ENCODE assay signal across 8 cellular contexts in genomic region chr1:98045211-98046030, GRCh38.
DNase-seq lines count a peak whose midpoint lies in the region; ATAC-seq, FAIRE-seq and TF ChIP-seq lines count a peak whose summit lies in the region.

No MANE protein-coding gene starts in this region.

- CTCF ChIA-PET in A549 (lab: Yijun Ruan, JAX), result interaction anchor here (1.2 to 4.4 kb wide), 2 partner anchors 394 to 423 kb away, joined by 4 to 16 read pairs; no protein-coding TSS in a partner anchor

- H3K27ac Mint-ChIP-seq in HFFc6, result peak overlapping the region; percentile 78
- peak overlapping the region; percentile 85 for H3K27ac Mint-ChIP-seq in astrocyte (ENCODE audit: unreplicated experiment)

- H3K36me3 Mint-ChIP-seq in HFFc6 (ENCODE audit: low read depth), result peaks cover 33% of the 10 kb centered on the region
- peaks cover 5% of the 10 kb centered on the region for H3K36me3 Mint-ChIP-seq in astrocyte (ENCODE audit: low read depth, unreplicated experiment)

- H3K9me3 Mint-ChIP-seq in HFFc6 (no peaks in the 10 kb centered on the region; the same call in 1 of the 2 replicates), astrocyte (ENCODE audit: unreplicated experiment) (peaks cover 5% of the 10 kb centered on the region)

- H3K9me3 ChIP-seq in A549 (no peaks in the 10 kb centered on the region), astrocyte (ENCODE audit: insufficient read depth, low read depth, low read length) (no peaks in the 10 kb centered on the region), stomach (peaks cover 0 to 4% (median 0%) of the 10 kb centered on the region in 4 donors)

- H3K79me2 ChIP-seq in astrocyte (ENCODE audit: insufficient read depth, low read length), result peaks cover 31% of the 10 kb centered on the region

- peak overlapping the region; percentile 82 for H3K4me3 ChIP-seq in A549
- peak overlapping the region; percentile 79 for H3K4me3 ChIP-seq in astrocyte (ENCODE audit: insufficient read depth, low read depth, low read length)
- peak overlapping the region; percentile 37 to 59 (median 40) for H3K4me3 ChIP-seq in stomach

- H3K27me3 Mint-ChIP-seq in HFFc6 (ENCODE audit: insufficient read depth), result peaks cover 5% of the 10 kb centered on the region; the same call in 1 of the 2 replicates
- H3K27me3 Mint-ChIP-seq in astrocyte (ENCODE audit: low read depth, unreplicated experiment), result peaks cover 26% of the 10 kb centered on the region

- H3K4me1 Mint-ChIP-seq in HFFc6 (ENCODE audit: low read depth) (peaks cover 69% of the 10 kb centered on the region), astrocyte (ENCODE audit: low read depth, unreplicated experiment) (peaks cover 10% of the 10 kb centered on the region)

- FAIRE-seq in A549 (lab: Jason Lieb, UNC), result no peak
- peak; percentile 58 for FAIRE-seq in astrocyte (lab: Jason Lieb, UNC)

- TF ChIP-seq POLR2A in A549 (IDR thresholded peaks at IDR 0.05; ENCODE audit: low read length) (peak; percentile 16; the same call in 1 of the 2 replicates), stomach (IDR thresholded peaks at IDR 0.05) (no peak)

- DNase-seq in A549 (ENCODE audit: low read depth in 1 of 2, low spot score in 1 of 2) (peak; percentile 31 to 81), HFFc6 (peak; percentile 29), astrocyte (ENCODE audit: low read depth) (peak; percentile 69), iPS-NIHi7 (ENCODE audit: extremely low spot score) (peak; percentile 29), stomach (peak; percentile 23), NCI-H510A (lab: John Stamatoyannopoulos, UW) (no peak)

- peak overlapping the region; percentile 92 for H3K4me3 Mint-ChIP-seq in HFFc6
- H3K4me3 Mint-ChIP-seq in astrocyte (ENCODE audit: unreplicated experiment), result peak overlapping the region; percentile 92

- H3K9ac ChIP-seq in astrocyte (ENCODE audit: low read length), result peak overlapping the region; percentile 84

- H3K27ac ChIP-seq in A549 (peak overlapping the region; percentile 84 to 99), astrocyte (ENCODE audit: low read depth, low read length) (peak overlapping the region; percentile 61), stomach (no peak overlapping the region)

- H3K4me2 ChIP-seq in A549 (peak overlapping the region; percentile 76), astrocyte (ENCODE audit: low read length) (peak overlapping the region; percentile 93)

- peak; percentile 90 to 94 for ATAC-seq in A549
- ATAC-seq in HG03025 (IDR thresholded peaks at IDR 0.05; ENCODE audit: low FRiP score, unreplicated experiment), result no peak
- ATAC-seq in esophagus mucosa, result no peak

- 2% methylated on average over 10 of the region's 70 CpGs for WGBS in A549 (ENCODE audit: missing lambda C conversion rate)
- WGBS in stomach, 5 donors, result 2 to 4% (median 2%) methylated on average over 44 to 70 of the region's 70 CpGs

- H3K4me1 ChIP-seq in A549, result peaks cover 19% of the 10 kb centered on the region; the same call in 2 of the 3 replicates
- peaks cover 25% of the 10 kb centered on the region for H3K4me1 ChIP-seq in astrocyte (ENCODE audit: insufficient read depth, low read length)
- peaks cover 11 to 33% (median 22%) of the 10 kb centered on the region in 4 donors for H3K4me1 ChIP-seq in stomach

- intact Hi-C loops in stomach (cut with DNase I; ENCODE audit: low total_unique reads), result no loop called here

- no peak for TF ChIP-seq EP300 in A549 (IDR thresholded peaks at IDR 0.05)
- TF ChIP-seq EP300 in stomach (IDR thresholded peaks at IDR 0.05), result no peak

- H2AFZ ChIP-seq in astrocyte (ENCODE audit: low read depth, low read length), result peak overlapping the region; percentile 85

- no peaks in the 10 kb centered on the region for H3K27me3 ChIP-seq in astrocyte (ENCODE audit: insufficient read depth, low read length)
- H3K27me3 ChIP-seq in stomach, result peaks cover 34 to 76% (median 58%) of the 10 kb centered on the region in 3 donors

- H3K36me3 ChIP-seq in astrocyte (ENCODE audit: insufficient read depth, low read length) (no peaks in the 10 kb centered on the region), stomach (no peaks in the 10 kb centered on the region)

- TF ChIP-seq CTCF in A549 (IDR thresholded peaks at IDR 0.05) (no peak), HFFc6 (IDR thresholded peaks at IDR 0.05) (no peak), astrocyte (IDR thresholded peaks at IDR 0.05; ENCODE audit: insufficient read depth, low read depth, low read length) (no peak), stomach (IDR thresholded peaks at IDR 0.05) (no peak)

- H4K20me1 ChIP-seq in astrocyte (ENCODE audit: insufficient read depth, low read length), result no peaks in the 10 kb centered on the region

- no peak for TF ChIP-seq RAD21 in A549 (conservative IDR thresholded peaks at IDR 0.05 in 1 of 2, IDR thresholded peaks at IDR 0.05 in 1 of 2)

- POLR2A ChIA-PET in A549 (lab: Yijun Ruan, JAX), result no interaction called here

TF ChIP-seq in A549, 52 proteins besides CTCF, POLR2A, EP300 and RAD21:
- TF ChIP-seq PHF8 (IDR thresholded peaks at IDR 0.05; ENCODE audit: borderline replicate concordance, low read depth), result peak; percentile 35; the same call in 1 of the 2 replicates
- TF ChIP-seq SREBF2 (IDR thresholded peaks at IDR 0.05), result no peak
- TF ChIP-seq CBX2 (IDR thresholded peaks at IDR 0.05; ENCODE audit: borderline replicate concordance, low read depth), result no peak
- no peak for TF ChIP-seq HEYL (CRISPR knock-in tag; IDR thresholded peaks at IDR 0.05)
- TF ChIP-seq NR3C1 (IDR thresholded peaks at IDR 0.05), result no peak
- TF ChIP-seq BCL3 (IDR thresholded peaks at IDR 0.05), result 0 out of 3 replicates have a peak, but pooled peaks have one; percentile 27
- TF ChIP-seq, protein P1, sequence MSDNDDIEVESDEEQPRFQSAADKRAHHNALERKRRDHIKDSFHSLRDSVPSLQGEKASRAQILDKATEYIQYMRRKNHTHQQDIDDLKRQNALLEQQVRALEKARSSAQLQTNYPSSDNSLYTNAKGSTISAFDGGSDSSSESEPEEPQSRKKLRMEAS (IDR thresholded peaks at IDR 0.05), result peak; percentile 45; the same call in 1 of the 2 replicates
TF ChIP-seq in A549: peak in this region for 3.

Comparison
In these comparisons a context has a peak if more than half of its experiments do, and no peak if none do; other contexts are left out.
1. ATAC-seq: peak in A549 (2 of 2); none in HG03025 (single experiment) and esophagus mucosa (single experiment).
2. H3K27ac ChIP-seq: peak in A549 (2 of 2) and astrocyte (single experiment); none in stomach (0 of 5).
3. Peak in every context shown above with its lines, with median percentiles within 50 percentile points of each other: H3K4me3 ChIP-seq.